Comparison of ENCODE assay signal across 1 cellular context in genomic region chr6:56642366-56643261, GRCh38.
A peak's percentile ranks its signal among the peaks of the same experiment; 100 is the strongest.
TF ChIP-seq lines count a peak whose summit lies in the region.

Gene DST (minus strand): TSS chr6:56642889.

TF ChIP-seq in HepG2, 621 proteins besides CTCF, POLR2A, EP300 and RAD21 (continued from another document):
- TF ChIP-seq ZGPAT (CRISPR knock-in tag; IDR thresholded peaks at IDR 0.05), result peak; percentile 46; the same call in 1 of the 2 replicates
- peak; percentile 29; the same call in 1 of the 2 replicates for TF ChIP-seq ARID5B (CRISPR knock-in tag; IDR thresholded peaks at IDR 0.05)
- peak; percentile 63; the same call in 1 of the 2 replicates for TF ChIP-seq CEBPB (IDR thresholded peaks at IDR 0.05; ENCODE audit: borderline replicate concordance, low read depth, low read length)
- peak; percentile 13; the same call in 1 of the 2 replicates for TF ChIP-seq GATAD2A (CRISPR knock-in tag; IDR thresholded peaks at IDR 0.05)
- 0 out of 2 replicates have a peak, but pooled peaks have one; percentile 30 for TF ChIP-seq ATF3 (CRISPR knock-in tag; IDR thresholded peaks at IDR 0.05)
- TF ChIP-seq EED (CRISPR knock-in tag; IDR thresholded peaks at IDR 0.05), result no peak
- no peak for TF ChIP-seq GABPB1 (CRISPR knock-in tag; IDR thresholded peaks at IDR 0.05)
- TF ChIP-seq ZNF644 (CRISPR knock-in tag; IDR thresholded peaks at IDR 0.05; ENCODE audit: low read depth), result 0 out of 2 replicates have a peak, but pooled peaks have one; percentile 47
- peak; percentile 40; the same call in 1 of the 2 replicates for TF ChIP-seq HMG20A (CRISPR knock-in tag; IDR thresholded peaks at IDR 0.05; ENCODE audit: borderline replicate concordance)
- no peak for TF ChIP-seq MATR3 (CRISPR knock-in tag; IDR thresholded peaks at IDR 0.05)
- no peak for TF ChIP-seq MZF1 (CRISPR knock-in tag; IDR thresholded peaks at IDR 0.05; ENCODE audit: borderline replicate concordance)
- TF ChIP-seq ZNF614 (CRISPR knock-in tag; IDR thresholded peaks at IDR 0.05; ENCODE audit: borderline replicate concordance), result 0 out of 2 replicates have a peak, but pooled peaks have one; percentile 27
- TF ChIP-seq FOXA3 (CRISPR knock-in tag; IDR thresholded peaks at IDR 0.05), result peak; percentile 53
- peak; percentile 33 for TF ChIP-seq TEAD3 (CRISPR knock-in tag; optimal IDR thresholded peaks at IDR 0.05; ENCODE audit: borderline replicate concordance)
- TF ChIP-seq RARA (CRISPR knock-in tag; IDR thresholded peaks at IDR 0.05), result 0 out of 2 replicates have a peak, but pooled peaks have one; percentile 13
